8 cellular contexts compared by ENCODE assay signal in genomic region chr3:145737952-145738351, GRCh38.
"Had no signal": no experiment of that assay in that cellular context is flagged by ENCODE, and none has a peak within 500 bp of the region (broad histone marks: within the 10 kb centered on the region; RNA-seq: fewer than 3 reads in every experiment).

No MANE protein-coding gene starts in this region.

- DNase-seq: GDM1, GF-D8 had no signal

- ATAC-seq: GM12878 had no signal

- H3K4me3 ChIP-seq: GM12878 had no signal

- FAIRE-seq: G401.6, GM12878, GM12891, GM12892, GM18507, GM19239 had no signal
